Comparison of ENCODE assay signal across 11 cellular contexts in genomic region chr3:40800343-40800742, GRCh38.
DNase-seq lines count a peak whose midpoint lies in the region; ATAC-seq, FAIRE-seq and TF ChIP-seq lines count a peak whose summit lies in the region.
"Had no signal": no experiment of that assay in that cellular context is flagged by ENCODE, and none has a peak within 500 bp of the region (broad histone marks: within the 10 kb centered on the region; RNA-seq: fewer than 3 reads in every experiment).

No MANE protein-coding gene starts in this region.

- H3K9me3 Mint-ChIP-seq in progenitor cell of endocrine pancreas (ENCODE audit: low read depth), result peaks cover 7% of the 10 kb centered on the region

- no peaks in the 10 kb centered on the region for H3K27me3 ChIP-seq in kidney epithelial cell (ENCODE audit: control insufficient read depth, insufficient read depth, low read length)

- TF ChIP-seq POLR2A in GM12892 (IDR thresholded peaks at IDR 0.05; ENCODE audit: low read depth, low read length), result no peak

- DNase-seq in 8988T (peak; percentile 15), HT1080 (ENCODE audit: low read depth) (peak; percentile 99), astrocyte of the spinal cord (ENCODE audit: low read depth, low spot score) (peak; percentile 97), kidney epithelial cell (ENCODE audit: low read depth) (peak; percentile 99), GM12892 (ENCODE audit: insufficient read length) (no peak), NCI-H345 treated with DMSO at 0.1 percent for 48 hours (lab: John Stamatoyannopoulos, UW; ENCODE audit: unreplicated experiment) (no peak), progenitor cell of endocrine pancreas (ENCODE audit: low spot score, unreplicated experiment) (no peak)
- DNase-seq: activated CD8-positive, alpha-beta memory T cell treated with anti-CD3 and anti-CD28 coated beads for 24 hours; NCI-H1417 treated with DMSO at 0.1 percent for 48 hours had no signal

- H3K4me1 Mint-ChIP-seq in progenitor cell of endocrine pancreas (ENCODE audit: low read depth), result peaks cover 2% of the 10 kb centered on the region
- H3K4me1 Mint-ChIP-seq: B cell had no signal

- H3K27me3 Mint-ChIP-seq in progenitor cell of endocrine pancreas, result peaks cover 4% of the 10 kb centered on the region

- no peaks in the 10 kb centered on the region for H3K36me3 ChIP-seq in kidney epithelial cell (ENCODE audit: control insufficient read depth, insufficient read depth, low read length)

- TF ChIP-seq CTCF in astrocyte of the spinal cord (IDR thresholded peaks at IDR 0.05; ENCODE audit: low read depth, low read length) (no peak), kidney epithelial cell (IDR thresholded peaks at IDR 0.05; ENCODE audit: insufficient read depth, low read length, poor library complexity, severe bottlenecking) (no peak), progenitor cell of endocrine pancreas (IDR thresholded peaks at IDR 0.05; ENCODE audit: unreplicated experiment) (no peak)

- FAIRE-seq in GM12892 (lab: Jason Lieb, UNC), result no peak

- no peak overlapping the region for H3K4me3 Mint-ChIP-seq in progenitor cell of endocrine pancreas (ENCODE audit: low read depth)
- H3K4me3 Mint-ChIP-seq: B cell had no signal

- in situ Hi-C loops in astrocyte of the spinal cord (cut with HindIII; ENCODE audit: low sequenced_read_pairs), result no loop called here

- H3K4me3 ChIP-seq in astrocyte of the spinal cord (ENCODE audit: low read depth, low read length) (no peak overlapping the region), kidney epithelial cell (ENCODE audit: low read depth, low read length) (no peak overlapping the region)

- H3K27ac Mint-ChIP-seq in progenitor cell of endocrine pancreas, result no peak overlapping the region
- H3K27ac Mint-ChIP-seq: B cell had no signal

- peaks cover 1% of the 10 kb centered on the region for H3K36me3 Mint-ChIP-seq in progenitor cell of endocrine pancreas (ENCODE audit: insufficient read depth)

- no peak for ATAC-seq in HG03139 (IDR thresholded peaks at IDR 0.05; ENCODE audit: unreplicated experiment)

Comparison
In these comparisons a context has a peak if more than half of its experiments do, and no peak if none do; other contexts are left out.
1. DNase-seq: peak in 8988T (single experiment), HT1080 (single experiment), astrocyte of the spinal cord (single experiment) and kidney epithelial cell (single experiment); none in GM12892 (single experiment), NCI-H345 treated with DMSO at 0.1 percent for 48 hours (single experiment) and progenitor cell of endocrine pancreas (single experiment).